In the genomic region with DNA sequence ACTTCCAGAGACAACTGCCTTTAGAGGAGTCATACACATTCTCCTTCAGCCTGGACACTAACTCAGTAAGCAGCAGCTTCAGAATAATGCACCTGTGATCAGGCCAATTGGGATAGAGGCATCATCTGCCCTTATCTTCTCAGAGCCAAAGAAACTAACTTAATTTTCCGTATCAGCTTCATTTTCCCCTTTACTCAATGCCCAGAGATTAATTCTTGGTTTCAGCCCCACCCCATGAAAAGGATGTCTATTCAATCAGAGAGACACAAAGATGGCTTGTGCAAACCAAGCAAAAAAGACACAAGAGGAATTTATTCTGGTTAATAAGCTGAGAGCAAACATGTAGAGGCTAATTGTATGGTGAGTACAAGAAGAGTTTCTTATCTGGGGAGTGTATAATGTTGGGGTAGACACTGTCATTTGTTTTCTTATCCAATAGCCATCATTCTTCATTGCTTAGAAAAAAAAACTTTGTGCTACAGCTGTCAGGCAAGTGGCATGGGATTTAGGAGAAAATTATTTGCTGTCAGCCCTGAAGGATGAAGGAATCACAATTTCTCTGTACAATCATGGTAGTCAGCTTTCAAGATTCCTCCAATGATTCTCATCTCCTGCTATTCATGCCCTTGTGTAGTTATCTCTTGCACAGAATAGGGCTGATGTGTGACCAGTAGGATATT, we compare ENCODE assay signal across 33 cellular contexts. TPM values are rescaled to one million over a fixed set of nuclear protein-coding genes. Genes with fewer than 3 reads are reported as not detected.
"Had no signal": no experiment of that assay in that cellular context is flagged by ENCODE, and none has a peak within 500 bp of the region (broad histone marks: within the 10 kb centered on the region; RNA-seq: fewer than 3 reads in every experiment).

No MANE protein-coding gene starts in this region.

- H3K36me3 ChIP-seq: esophagus squamous epithelium, gastrocnemius medialis, heart right ventricle, left lung, lower lobe of right lung had no signal

- H3K9me3 Mint-ChIP-seq: naive thymus-derived CD4-positive, alpha-beta T cell had no signal

- H3K27ac ChIP-seq: coronary artery, dorsolateral prefrontal cortex, epithelial cell of prostate, esophagus squamous epithelium, gastrocnemius medialis, heart right ventricle, left lung, lower lobe of right lung had no signal

- ATAC-seq: esophagus mucosa; gastrocnemius medialis; heart right ventricle; left cardiac atrium; left lung; left ventricle myocardium superior; lower lobe of right lung; naive thymus-derived CD4-positive, alpha-beta T cell had no signal

- H3K4me1 Mint-ChIP-seq: mesothelial cell of epicardium had no signal

- H3K36me3 Mint-ChIP-seq: mesothelial cell of epicardium; naive thymus-derived CD4-positive, alpha-beta T cell had no signal

- FAIRE-seq: colon, endothelial cell of umbilical vein, islet of Langerhans, keratinocyte had no signal

- H3K9me3 ChIP-seq: esophagus squamous epithelium, gastrocnemius medialis, heart right ventricle, left lung, lower lobe of right lung had no signal

- H3K4me1 ChIP-seq: esophagus squamous epithelium, gastrocnemius medialis, left lung, lower lobe of right lung had no signal

- H3K27ac Mint-ChIP-seq: mesothelial cell of epicardium; naive thymus-derived CD4-positive, alpha-beta T cell had no signal

- H3K27me3 ChIP-seq: dorsolateral prefrontal cortex, esophagus squamous epithelium, gastrocnemius medialis, heart right ventricle, left lung had no signal

- DNase-seq: dermis blood vessel endothelial cell; dorsolateral prefrontal cortex; effector CD4-positive, alpha-beta T cell; effector memory CD4-positive, alpha-beta T cell; erythroblast; esophagus squamous epithelium; foreskin fibroblast; foreskin melanocyte; gastrocnemius medialis; glutamatergic neuron; head of caudate nucleus; heart right ventricle; hippocampal formation; left cardiac atrium; left lung; left ventricle myocardium superior; lower lobe of right lung; mesenchymal stem cell; naive thymus-derived CD4-positive, alpha-beta T cell had no signal

- H3K4me3 ChIP-seq: coronary artery, dorsolateral prefrontal cortex, esophagus squamous epithelium, gastrocnemius medialis, heart right ventricle, left lung, lower lobe of right lung had no signal

- H3K4me3 Mint-ChIP-seq: mesothelial cell of epicardium; naive thymus-derived CD4-positive, alpha-beta T cell had no signal

RNA-seq across cellular contexts. Expression of a gene that starts 44.8 kb away (rescaled TPM):
- total RNA-seq: dermis blood vessel endothelial cell; endothelial cell of umbilical vein; esophagus mucosa; glomerular endothelial cell; kidney epithelial cell; left lung; lower lobe of right lung; lung microvascular endothelial cell; mesenteric fat pad; mesothelial cell of epicardium; mononuclear cell; mucosa of gallbladder; naive thymus-derived CD4-positive, alpha-beta T cell had no signal
- polyA plus RNA-seq: endothelial cell of umbilical vein; keratinocyte; naive thymus-derived CD4-positive, alpha-beta T cell had no signal

RNA-seq across cellular contexts. Expression of a gene that starts 48.3 kb away (rescaled TPM):
- total RNA-seq: dermis blood vessel endothelial cell; endothelial cell of umbilical vein; esophagus mucosa; gastrocnemius medialis; glomerular endothelial cell; kidney epithelial cell; left cardiac atrium; left lung; left ventricle myocardium superior; lower lobe of right lung; lung microvascular endothelial cell; mesenteric fat pad; mesothelial cell of epicardium; mononuclear cell; mucosa of gallbladder; naive thymus-derived CD4-positive, alpha-beta T cell had no signal
- polyA plus RNA-seq: endothelial cell of umbilical vein; heart right ventricle; keratinocyte; naive thymus-derived CD4-positive, alpha-beta T cell had no signal
